In genomic region chr16:2911580-2912329, GRCh38 we compare ENCODE assay signal across 8 cellular contexts. TPM values are rescaled to one million over a fixed set of nuclear protein-coding genes. Genes with fewer than 3 reads are reported as not detected.
DNase-seq lines count a peak whose midpoint lies in the region; ATAC-seq, FAIRE-seq and TF ChIP-seq lines count a peak whose summit lies in the region.

Gene FLYWCH1 (plus strand): TSS chr16:2911931. CDS start chr16:2929686, 17,755 bp downstream.

- H3K4me3 ChIP-seq in ovary, result peak within 1 kb of the TSS; percentile 92
- H3K4me3 ChIP-seq in thymus (ENCODE audit: low read length), result peak within 1 kb of the TSS; percentile 75

- FAIRE-seq in GM12891 (lab: Jason Lieb, UNC), result peak; percentile 98

- H3K36me3 ChIP-seq in ovary, result no peaks in the 10 kb centered on the region
- peaks cover 10% of the 10 kb centered on the region for H3K36me3 ChIP-seq in thymus (ENCODE audit: control insufficient read depth, insufficient read depth)

- no peak for TF ChIP-seq POLR2A in GM12891 (IDR thresholded peaks at IDR 0.05; ENCODE audit: low read depth, low read length)
- peak; percentile 75 for TF ChIP-seq POLR2A in ovary (IDR thresholded peaks at IDR 0.05)

- WGBS in ovary, 3 donors, result 0 to 1% (median 0%) methylated on average over 35 to 87 of the region's 87 CpGs
- WGBS in thymus, result under 1% methylated on average over 87 of the region's 87 CpGs

- ATAC-seq in HG02798 (IDR thresholded peaks at IDR 0.05; ENCODE audit: poor library complexity, unreplicated experiment), result peak; percentile 98

- peak in 2 of 3 donors; percentile 20 to 25 for TF ChIP-seq CTCF in ovary (IDR thresholded peaks at IDR 0.05)

- H3K4me1 ChIP-seq in ovary (ENCODE audit: insufficient read depth) (peaks cover 5% of the 10 kb centered on the region), thymus (ENCODE audit: control insufficient read depth, insufficient read depth, low read length) (peaks cover 8% of the 10 kb centered on the region)

- H3K27me3 ChIP-seq in ovary, result no peaks in the 10 kb centered on the region
- H3K27me3 ChIP-seq in thymus (ENCODE audit: control insufficient read depth, insufficient read depth), result no peaks in the 10 kb centered on the region

- H3K27ac ChIP-seq in ovary, result peak within 1 kb of the TSS; percentile 55 to 74
- H3K27ac ChIP-seq in thymus (ENCODE audit: low read depth), result peak within 1 kb of the TSS; percentile 74

- intact Hi-C loops in head of caudate nucleus (cut with DNase I), result no loop called here
- intact Hi-C loops in ovary (cut with DNase I), result loop anchor here in 1 of 4 donors (5.0 kb wide), 1 partner anchor 39 kb away; no protein-coding TSS in a partner anchor

- H3K9me3 ChIP-seq in ovary, result no peaks in the 10 kb centered on the region
- H3K9me3 ChIP-seq in thymus (ENCODE audit: control insufficient read depth), result no peaks in the 10 kb centered on the region

- DNase-seq in GM12891 (ENCODE audit: insufficient read length, low spot score), result peak; percentile 96
- DNase-seq in NCI-H1417 treated with DMSO at 0.1 percent for 48 hours (lab: John Stamatoyannopoulos, UW), result peak; percentile 84
- peak; percentile 66 to 89 for DNase-seq in SW 1271 (lab: John Stamatoyannopoulos, UW)
- DNase-seq in activated naive CD8-positive, alpha-beta T cell treated with anti-CD3 and anti-CD28 coated beads, Interleukin-2, amount 50 U/mL, for 16 hours (ENCODE audit: low read depth, low spot score), result peak; percentile 98
- peak; percentile 97 to 100 (median 99) for DNase-seq in head of caudate nucleus
- DNase-seq in ovary, result peak; percentile 98 to 99 (median 99)

- TF ChIP-seq EP300 in ovary (IDR thresholded peaks at IDR 0.05), result no peak

TF ChIP-seq in GM12891, 5 proteins besides CTCF, POLR2A, EP300 and RAD21:
- TF ChIP-seq POU2F2 (IDR thresholded peaks at IDR 0.05; ENCODE audit: low read depth, low read length), result no peak; the same call in 1 of the 2 replicates
- peak; percentile 98 for TF ChIP-seq PAX5 (IDR thresholded peaks at IDR 0.05; ENCODE audit: insufficient read depth, low read length, severe bottlenecking)
TF ChIP-seq in GM12891: peak in this region for 1.

RNA-seq across cellular contexts. Expression of gene FLYWCH1, which starts in this region (rescaled TPM):
- polyA plus RNA-seq in GM12891 (2012; ENCODE audit: low read depth, missing spikeins), result 16.5 TPM
- 10 to 100 TPM; 31.4 to 66.9 (median 55.3) TPM for total RNA-seq in ovary
- polyA plus RNA-seq in ovary (10 to 100 TPM in 1 of 2 donors, 1 to 10 TPM in 1; 2.2 to 37.2 TPM), thymus (34.1 TPM)

Comparison
In these comparisons a context has a peak if more than half of its experiments do, and no peak if none do; other contexts are left out.
1. Peak in every context shown above with its lines: DNase-seq, ATAC-seq, H3K4me3 ChIP-seq and H3K27ac ChIP-seq.